ENCODE assay signal across 32 cellular contexts in the genomic region with DNA sequence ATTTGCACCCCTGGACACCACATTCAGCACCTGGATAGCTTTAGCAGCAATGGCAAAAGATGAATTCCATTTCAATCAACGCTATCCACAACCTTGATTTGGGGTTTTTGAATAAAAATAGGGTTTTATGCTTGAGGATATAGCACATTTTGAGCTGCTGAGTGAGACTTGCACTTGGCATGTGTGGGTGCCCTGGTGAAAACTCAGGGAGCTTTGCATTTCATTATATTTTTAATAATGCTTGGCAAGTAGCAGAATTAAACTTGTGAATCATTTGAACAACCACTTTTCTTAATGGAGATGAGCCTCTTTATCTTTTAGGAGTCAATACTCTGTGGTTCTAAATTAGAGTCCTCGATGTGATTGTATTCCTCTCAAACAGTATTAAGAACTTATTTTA.
"Had no signal": no experiment of that assay in that cellular context is flagged by ENCODE, and none has a peak within 500 bp of the region (broad histone marks: within the 10 kb centered on the region; RNA-seq: fewer than 3 reads in every experiment).

No MANE protein-coding gene starts in this region.

- H3K36me3 ChIP-seq: MG63, SJSA1 had no signal

- H3K4me1 ChIP-seq: SJSA1 had no signal

- H3K4me3 ChIP-seq: MG63, PC-9, SJSA1 had no signal

- H3K27me3 ChIP-seq: MG63 had no signal

- H3K9ac ChIP-seq: SK-N-SH had no signal

- H3K9me3 ChIP-seq: MG63, SJSA1, SK-N-SH had no signal

- ATAC-seq: Panc1 had no signal

- DNase-seq: Kasumi-1, KG1, MG63, NCI-H1048, NCI-H1092 treated with DMSO at 0.1 percent for 48 hours, NCI-H1105 treated with DMSO at 0.1 percent for 48 hours, NCI-H1417, NCI-H1436, NCI-H146, NCI-H1694, NCI-H187, NCI-H1930, NCI-H2029 treated with DMSO at 0.1 percent for 48 hours, NCI-H2081 treated with DMSO at 0.1 percent for 48 hours, NCI-H2107, NCI-H2171 treated with DMSO at 0.1 percent for 48 hours, NCI-H2227 treated with DMSO at 0.1 percent for 48 hours, NCI-H345, NCI-H446, NCI-H510A treated with DMSO at 0.1 percent for 48 hours, NCI-H526, NCI-H69, NCI-H748 treated with DMSO at 0.1 percent for 48 hours, NCI-H82, PC-9, Right ventricle myocardium superior, SHP77 treated with DMSO at 0.1 percent for 48 hours, SK-N-SH, SW 1271 had no signal

- H3K27ac ChIP-seq: PC-9, RWPE1, SJSA1 had no signal

- H3K4me2 ChIP-seq: PC-9, SK-N-SH had no signal

- H2AFZ ChIP-seq: PC-9 had no signal
